15 cellular contexts compared by ENCODE assay signal in genomic region chr2:184679219-184680018, GRCh38.
"Had no signal": no experiment of that assay in that cellular context is flagged by ENCODE, and none has a peak within 500 bp of the region (broad histone marks: within the 10 kb centered on the region; RNA-seq: fewer than 3 reads in every experiment).

No MANE protein-coding gene starts in this region.

- DNase-seq: cerebellar nuclear complex; colonic mucosa; dorsolateral prefrontal cortex; effector CD8-positive, alpha-beta T cell; foreskin melanocyte; heart left ventricle; hippocampal formation; mammary epithelial cell; natural killer cell; sigmoid colon; testis had no signal

- H3K9me3 Mint-ChIP-seq: stimulated activated naive CD8-positive, alpha-beta T cell treated with anti-CD3 and anti-CD28 coated beads, Interleukin-15, Interleukin-2, amounts not matched to agents 100 ng/mL and 50 ng/mL, for 24 hours had no signal

- H3K4me3 ChIP-seq: colonic mucosa, dorsolateral prefrontal cortex, heart left ventricle, sigmoid colon, skin epidermis, testis, tibial nerve had no signal

- H3K27ac Mint-ChIP-seq: mesothelial cell of epicardium; natural killer cell; stimulated activated naive CD8-positive, alpha-beta T cell treated with anti-CD3 and anti-CD28 coated beads, Interleukin-15, Interleukin-2, amounts not matched to agents 100 ng/mL and 50 ng/mL, for 24 hours had no signal

- H3K27me3 Mint-ChIP-seq: stimulated activated naive CD8-positive, alpha-beta T cell treated with anti-CD3 and anti-CD28 coated beads, Interleukin-15, Interleukin-2, amounts not matched to agents 100 ng/mL and 50 ng/mL, for 24 hours had no signal

- H3K4me1 Mint-ChIP-seq: natural killer cell had no signal

- H3K27me3 ChIP-seq: colonic mucosa, dorsolateral prefrontal cortex, heart left ventricle, sigmoid colon, testis, tibial nerve had no signal

- H3K36me3 Mint-ChIP-seq: mesothelial cell of epicardium, natural killer cell had no signal

- H3K27ac ChIP-seq: colonic mucosa, dorsolateral prefrontal cortex, heart left ventricle, sigmoid colon, skin epidermis, testis, tibial nerve had no signal

- H3K9me3 ChIP-seq: colonic mucosa, sigmoid colon, testis, tibial nerve had no signal

- H3K36me3 ChIP-seq: colonic mucosa, heart left ventricle, sigmoid colon, tibial nerve had no signal

- H3K4me1 ChIP-seq: colonic mucosa, heart left ventricle, sigmoid colon, testis, tibial nerve had no signal

- ATAC-seq: heart left ventricle had no signal

- H3K4me3 Mint-ChIP-seq: mesothelial cell of epicardium; natural killer cell; stimulated activated naive CD8-positive, alpha-beta T cell treated with anti-CD3 and anti-CD28 coated beads, Interleukin-15, Interleukin-2, amounts not matched to agents 100 ng/mL and 50 ng/mL, for 24 hours had no signal
